ENCODE assay signal across 33 cellular contexts in the genomic region with DNA sequence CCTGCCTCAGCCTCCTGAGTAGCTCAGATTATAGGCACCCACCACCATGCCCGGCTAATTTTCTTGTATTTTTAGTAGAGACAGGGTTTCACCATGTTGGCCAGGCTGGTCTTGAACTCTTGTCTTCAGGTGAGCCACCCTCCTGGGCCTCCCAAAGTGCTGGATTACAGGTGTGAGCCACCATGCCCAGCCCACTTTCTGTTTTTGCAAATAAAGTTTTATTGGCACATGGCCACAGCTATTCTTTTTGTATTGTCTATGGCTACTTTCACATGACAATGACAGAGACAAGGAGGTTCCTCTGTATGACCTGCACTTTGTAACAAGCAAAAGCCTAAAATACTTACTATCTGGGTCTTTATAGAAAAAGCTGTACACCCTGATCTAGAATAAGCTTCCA. TPM values are rescaled to one million over a fixed set of nuclear protein-coding genes. Genes with fewer than 3 reads are reported as not detected.
DNase-seq lines count a peak whose midpoint lies in the region; ATAC-seq and TF ChIP-seq lines count a peak whose summit lies in the region.
"Had no signal": no experiment of that assay in that cellular context is flagged by ENCODE, and none has a peak within 500 bp of the region (broad histone marks: within the 10 kb centered on the region; RNA-seq: fewer than 3 reads in every experiment).

No MANE protein-coding gene starts in this region.

- intact Hi-C loops in activated CD8-positive, alpha-beta T cell treated with anti-CD3 and anti-CD28 coated beads for 36 hours (cut with micrococcal nuclease), result no loop called here
- intact Hi-C loops in naive thymus-derived CD4-positive, alpha-beta T cell (cut with micrococcal nuclease), result loop anchor here in 1 of 2 donors (2.0 kb wide), 1 partner anchor 21 kb away; the partner anchor contains the start of gene VPS33A
- intact Hi-C loops in left ventricle myocardium superior (cut with micrococcal nuclease), result no loop called here

- H3K9me3 Mint-ChIP-seq in activated naive CD4-positive, alpha-beta T cell treated with anti-CD3 and anti-CD28 coated beads, Interleukin-2, amount 10 ng/mL, durations not matched to agents 7 days and 5 days, result no peaks in the 10 kb centered on the region
- no peaks in the 10 kb centered on the region for H3K9me3 Mint-ChIP-seq in activated CD8-positive, alpha-beta T cell treated with anti-CD3 and anti-CD28 coated beads for 36 hours
- no peaks in the 10 kb centered on the region for H3K9me3 Mint-ChIP-seq in naive thymus-derived CD4-positive, alpha-beta T cell
- no peaks in the 10 kb centered on the region for H3K9me3 Mint-ChIP-seq in WTC11
- H3K9me3 Mint-ChIP-seq: activated naive CD4-positive, alpha-beta T cell treated with anti-CD3 and anti-CD28 coated beads for 36 hours; endodermal cell had no signal

- peak overlapping the region; percentile 58 for H3K27ac ChIP-seq in naive thymus-derived CD4-positive, alpha-beta T cell (ENCODE audit: low read depth, low read length)
- H3K27ac ChIP-seq: cardiac muscle cell, esophagus muscularis mucosa, foreskin keratinocyte, GM23248, pancreas had no signal

- peaks cover 26% of the 10 kb centered on the region for H3K4me1 Mint-ChIP-seq in activated naive CD4-positive, alpha-beta T cell treated with anti-CD3 and anti-CD28 coated beads, Interleukin-2, amount 10 ng/mL, durations not matched to agents 7 days and 5 days
- H3K4me1 Mint-ChIP-seq in activated CD8-positive, alpha-beta T cell treated with anti-CD3 and anti-CD28 coated beads for 36 hours (ENCODE audit: low read depth), result peaks cover 19% of the 10 kb centered on the region
- peaks cover 8 to 30% (median 26%) of the 10 kb centered on the region in 7 donors for H3K4me1 Mint-ChIP-seq in naive thymus-derived CD4-positive, alpha-beta T cell
- H3K4me1 Mint-ChIP-seq in WTC11, result no peaks in the 10 kb centered on the region
- H3K4me1 Mint-ChIP-seq: endodermal cell had no signal

- no peaks in the 10 kb centered on the region for H3K9me3 ChIP-seq in naive thymus-derived CD4-positive, alpha-beta T cell (ENCODE audit: control insufficient read depth in 2 of 3, low read length in 3 of 3)
- H3K9me3 ChIP-seq: esophagus muscularis mucosa, heart right ventricle, pancreas had no signal

- ATAC-seq in activated CD8-positive, alpha-beta T cell treated with anti-CD3 and anti-CD28 coated beads for 36 hours, result no peak
- ATAC-seq in naive thymus-derived CD4-positive, alpha-beta T cell, result no peak
- no peak for ATAC-seq in WTC11
- no peak for ATAC-seq in HG03571 (IDR thresholded peaks at IDR 0.05; ENCODE audit: unreplicated experiment)
- ATAC-seq in left ventricle myocardium superior, result no peak
- ATAC-seq: foreskin keratinocyte, heart right ventricle, pancreas had no signal

- DNase-seq in activated naive CD4-positive, alpha-beta T cell treated with anti-CD3 and anti-CD28 coated beads, Interleukin-2, amount 10 ng/mL, durations not matched to agents 7 days and 5 days, result no peak
- no peak for DNase-seq in activated naive CD4-positive, alpha-beta T cell treated with Interleukin-2 at 50 U/mL for 16 hours
- peak; percentile 12 for DNase-seq in GM12865 (ENCODE audit: low read depth)
- no peak for DNase-seq in activated CD8-positive, alpha-beta T cell treated with anti-CD3 and anti-CD28 coated beads for 36 hours
- DNase-seq in naive thymus-derived CD4-positive, alpha-beta T cell, result no peak
- no peak for DNase-seq in WTC11 (ENCODE audit: low spot score)
- DNase-seq in left ventricle myocardium superior, result no peak
- DNase-seq: activated CD4-positive, alpha-beta T cell treated with anti-CD3 and anti-CD28 coated beads for 1 hour; activated CD8-positive, alpha-beta memory T cell treated with anti-CD3 and anti-CD28 coated beads, Interleukin-2, amount 50 U/mL, for 48 hours; activated naive CD4-positive, alpha-beta T cell treated with anti-CD3 and anti-CD28 coated beads for 36 hours; aorta; C1 segment of cervical spinal cord; cortex of kidney; endodermal cell; foreskin keratinocyte; GM23248; heart right ventricle; KG1; mammary epithelial cell; NCI-H1417; NCI-H2081; NCI-H226; NCI-H748 treated with DMSO at 0.1 percent for 48 hours; pancreas; retina; RPMI8226; stimulated activated CD4-positive, alpha-beta T cell treated with anti-CD3 and anti-CD28 coated beads, Interleukin-2, amount 100 ng/mL, for 24 hours had no signal

- peak overlapping the region; percentile 96 for H3K27ac Mint-ChIP-seq in activated naive CD4-positive, alpha-beta T cell treated with anti-CD3 and anti-CD28 coated beads, Interleukin-2, amount 10 ng/mL, durations not matched to agents 7 days and 5 days
- H3K27ac Mint-ChIP-seq in activated CD8-positive, alpha-beta T cell treated with anti-CD3 and anti-CD28 coated beads for 36 hours, result peak overlapping the region; percentile 67
- peak overlapping the region in 7 of 9 donors; percentile 26 to 94 (median 76) for H3K27ac Mint-ChIP-seq in naive thymus-derived CD4-positive, alpha-beta T cell
- no peak overlapping the region for H3K27ac Mint-ChIP-seq in WTC11
- H3K27ac Mint-ChIP-seq: endodermal cell had no signal

- POLR2A ChIA-PET in activated CD8-positive, alpha-beta T cell treated with anti-CD3 and anti-CD28 coated beads for 36 hours (lab: Charles Lee), result interaction anchor here (0.8 to 1.7 kb wide), 5 partner anchors 17 to 225 kb away, joined by 3 to 7 read pairs (median 4); partner anchors contain the start of gene DIABLO
- POLR2A ChIA-PET in naive thymus-derived CD4-positive, alpha-beta T cell (lab: Charles Lee), result interaction anchor here (0.7 to 3.2 kb wide), 5 partner anchors 19 to 1789 kb away, joined by 3 to 29 read pairs (median 4); partner anchors contain the start of genes DIABLO, KNTC1, RSRC2 and VPS33A
- POLR2A ChIA-PET in WTC11 (lab: Charles Lee), result interaction anchor here (0.6 to 0.7 kb wide), 2 partner anchors 35 to 1660 kb away, joined by 3 to 6 read pairs; no protein-coding TSS in a partner anchor

- H3K4me1 ChIP-seq in naive thymus-derived CD4-positive, alpha-beta T cell (ENCODE audit: control insufficient read depth in 2 of 2, insufficient read depth in 2 of 2, low read length in 2 of 2), result peaks cover 19 to 24% of the 10 kb centered on the region in 2 donors
- H3K4me1 ChIP-seq: esophagus muscularis mucosa, foreskin keratinocyte, heart right ventricle, pancreas had no signal

- peaks cover 0 to 45% (median 8%) of the 10 kb centered on the region in 3 experiments for H3K36me3 ChIP-seq in naive thymus-derived CD4-positive, alpha-beta T cell (ENCODE audit: control insufficient read depth in 2 of 3, insufficient read depth in 3 of 3, low read length in 3 of 3)

- H3K4me3 Mint-ChIP-seq in activated naive CD4-positive, alpha-beta T cell treated with anti-CD3 and anti-CD28 coated beads, Interleukin-2, amount 10 ng/mL, durations not matched to agents 7 days and 5 days, result peak overlapping the region; percentile 43
- H3K4me3 Mint-ChIP-seq in activated CD8-positive, alpha-beta T cell treated with anti-CD3 and anti-CD28 coated beads for 36 hours, result peak overlapping the region; percentile 65
- peak overlapping the region in 6 of 10 donors; percentile 34 to 86 (median 80) for H3K4me3 Mint-ChIP-seq in naive thymus-derived CD4-positive, alpha-beta T cell
- no peak overlapping the region for H3K4me3 Mint-ChIP-seq in WTC11
- H3K4me3 Mint-ChIP-seq: endodermal cell had no signal

- CTCF ChIA-PET in activated naive CD4-positive, alpha-beta T cell treated with anti-CD3 and anti-CD28 coated beads, Interleukin-2, amount 10 ng/mL, durations not matched to agents 7 days and 5 days (lab: Charles Lee), result interaction anchor here (0.5 to 1.3 kb wide), 5 partner anchors 20 to 123 kb away, joined by 3 to 4 read pairs (median 3); no protein-coding TSS in a partner anchor
- CTCF ChIA-PET in activated CD8-positive, alpha-beta T cell treated with anti-CD3 and anti-CD28 coated beads for 36 hours (lab: Charles Lee), result interaction anchor here (1.0 to 1.8 kb wide), 4 partner anchors 16 to 110 kb away, joined by 3 to 4 read pairs (median 3); no protein-coding TSS in a partner anchor
- CTCF ChIA-PET in naive thymus-derived CD4-positive, alpha-beta T cell (lab: Charles Lee), result interaction anchor here (0.7 kb wide), 1 partner anchor 27 kb away, joined by 3 read pairs; no protein-coding TSS in a partner anchor
- CTCF ChIA-PET in WTC11 (lab: Charles Lee), result no interaction called here

- TF ChIP-seq CTCF in GM12865 (IDR thresholded peaks at IDR 0.05; ENCODE audit: insufficient read depth, low read depth, low read length, missing control alignments) (no peak), WTC11 (IDR thresholded peaks at IDR 0.05) (no peak)
- TF ChIP-seq CTCF in activated CD8-positive, alpha-beta T cell treated with anti-CD3 and anti-CD28 coated beads for 36 hours (IDR thresholded peaks at IDR 0.05), result no peak

- H3K4me3 ChIP-seq in GM12865 (ENCODE audit: low read depth, low read length), result peak overlapping the region; percentile 21; the same call in 1 of the 2 replicates
- peak overlapping the region; percentile 50 for H3K4me3 ChIP-seq in naive thymus-derived CD4-positive, alpha-beta T cell (ENCODE audit: low read length)
- H3K4me3 ChIP-seq: cardiac muscle cell, esophagus muscularis mucosa, GM23248, pancreas, smooth muscle cell had no signal

- H3K27me3 Mint-ChIP-seq in activated naive CD4-positive, alpha-beta T cell treated with anti-CD3 and anti-CD28 coated beads, Interleukin-2, amount 10 ng/mL, durations not matched to agents 7 days and 5 days, result no peaks in the 10 kb centered on the region
- no peaks in the 10 kb centered on the region for H3K27me3 Mint-ChIP-seq in activated CD8-positive, alpha-beta T cell treated with anti-CD3 and anti-CD28 coated beads for 36 hours
- no peaks in the 10 kb centered on the region for H3K27me3 Mint-ChIP-seq in naive thymus-derived CD4-positive, alpha-beta T cell
- H3K27me3 Mint-ChIP-seq in WTC11 (ENCODE audit: low read depth), result no peaks in the 10 kb centered on the region

- H3K36me3 Mint-ChIP-seq in activated naive CD4-positive, alpha-beta T cell treated with anti-CD3 and anti-CD28 coated beads, Interleukin-2, amount 10 ng/mL, durations not matched to agents 7 days and 5 days, result peaks cover 28% of the 10 kb centered on the region
- peaks cover 16% of the 10 kb centered on the region for H3K36me3 Mint-ChIP-seq in activated CD8-positive, alpha-beta T cell treated with anti-CD3 and anti-CD28 coated beads for 36 hours (ENCODE audit: low read depth)
- peaks cover 8 to 34% (median 13%) of the 10 kb centered on the region in 5 donors for H3K36me3 Mint-ChIP-seq in naive thymus-derived CD4-positive, alpha-beta T cell
- H3K36me3 Mint-ChIP-seq in WTC11, result peaks cover 15% of the 10 kb centered on the region

- H3K27me3 ChIP-seq in naive thymus-derived CD4-positive, alpha-beta T cell (ENCODE audit: control insufficient read depth in 2 of 2, insufficient read depth in 2 of 2, low read length in 2 of 2), result no peaks in the 10 kb centered on the region
- H3K27me3 ChIP-seq: cardiac muscle cell, esophagus muscularis mucosa, foreskin keratinocyte, heart right ventricle, pancreas had no signal

RNA-seq across cellular contexts. Expression of gene DIABLO, which starts 19.7 kb away (rescaled TPM):
- 10 to 100 TPM; 50.5 to 55.2 TPM for total RNA-seq in activated CD8-positive, alpha-beta T cell treated with anti-CD3 and anti-CD28 coated beads for 36 hours
- total RNA-seq in naive thymus-derived CD4-positive, alpha-beta T cell, result 10 to 100 TPM; 41.3 to 94.1 (median 50.1) TPM
- 10 to 100 TPM; 58.3 to 68.3 TPM for polyA plus RNA-seq in naive thymus-derived CD4-positive, alpha-beta T cell
- total RNA-seq in WTC11 (2021) (57.3 to 62.4 TPM (median 61.7 TPM) in 3 replicates), left ventricle myocardium superior (30.4 TPM)

RNA-seq across cellular contexts. Expression of gene VPS33A, which starts 20.7 kb away (rescaled TPM):
- total RNA-seq in activated CD8-positive, alpha-beta T cell treated with anti-CD3 and anti-CD28 coated beads for 36 hours, result 10 to 100 TPM; 19.7 to 21.4 TPM
- total RNA-seq in naive thymus-derived CD4-positive, alpha-beta T cell, result 10 to 100 TPM; 19.9 to 34.5 (median 31.4) TPM
- polyA plus RNA-seq in naive thymus-derived CD4-positive, alpha-beta T cell, result 10 to 100 TPM; 18.0 to 28.3 TPM
- 34.1 to 37.6 TPM (median 35.3 TPM) in 3 replicates for total RNA-seq in WTC11 (2021)
- total RNA-seq in left ventricle myocardium superior, result 10.9 TPM

RNA-seq across cellular contexts. Expression of gene B3GNT4, which starts 42.0 kb away (rescaled TPM):
- total RNA-seq in activated CD8-positive, alpha-beta T cell treated with anti-CD3 and anti-CD28 coated beads for 36 hours, result 1 to 10 TPM; 3.6 to 5.1 TPM
- total RNA-seq in naive thymus-derived CD4-positive, alpha-beta T cell, result 1 to 10 TPM in 1 of 5 experiments, under 1 TPM in 2, not detected in 2; 0.54 to 1.1 (median 0.70) TPM
- under 1 TPM; 0.15 to 0.34 TPM for polyA plus RNA-seq in naive thymus-derived CD4-positive, alpha-beta T cell
- total RNA-seq in WTC11 (2021) (1.6 to 2.0 TPM (median 1.6 TPM) in 3 replicates), left ventricle myocardium superior (not detected)
- total RNA-seq: aorta, esophagus muscularis mucosa, heart right ventricle, smooth muscle cell, subcutaneous adipose tissue, ureter had no signal
